8 cellular contexts compared by ENCODE assay signal in the genomic region with DNA sequence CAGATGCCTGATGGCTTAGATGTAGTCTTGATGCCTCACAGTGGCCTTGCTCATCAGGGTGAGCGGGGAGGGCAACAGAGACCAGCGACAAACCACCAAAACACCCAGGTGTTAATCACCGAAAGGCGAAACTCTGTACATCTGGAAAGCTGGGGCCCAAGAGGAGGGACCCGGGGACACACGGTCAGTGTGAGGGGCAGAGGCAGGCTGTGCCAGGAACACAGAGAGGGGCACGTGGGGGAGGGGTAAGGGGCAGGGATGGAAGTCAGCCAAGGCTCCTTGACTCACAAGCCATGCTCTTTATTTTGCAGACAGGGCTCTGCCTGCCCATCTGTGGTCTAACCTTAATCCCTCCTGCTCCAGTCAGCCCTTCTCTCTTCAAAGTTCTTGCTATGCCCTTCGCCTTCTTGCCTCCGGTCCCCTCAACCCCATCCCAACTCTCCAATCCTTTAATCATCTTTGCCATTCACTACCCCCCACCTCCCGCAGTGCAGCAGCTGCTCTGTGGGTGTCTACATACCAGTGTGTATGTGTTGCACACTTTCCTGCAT. TPM values are rescaled to one million over a fixed set of nuclear protein-coding genes. Genes with fewer than 3 reads are reported as not detected.
DNase-seq lines count a peak whose midpoint lies in the region; ATAC-seq, FAIRE-seq and TF ChIP-seq lines count a peak whose summit lies in the region.

No MANE protein-coding gene starts in this region.

- H4K20me1 ChIP-seq in BLaER1 treated with 17β-estradiol and CSF1 and Interleukin-3, amounts not matched to agents 10 nM and 100 nM = peaks cover 62 to 91% (median 79%) of the 10 kb centered on the region in 11 experiments
- H4K20me1 ChIP-seq in GM12878 (ENCODE audit: control insufficient read depth, insufficient read depth) = no peaks in the 10 kb centered on the region

- peak overlapping the region; percentile 89 to 99 (median 98) for H3K4me3 ChIP-seq in BLaER1 treated with 17β-estradiol and CSF1 and Interleukin-3, amounts not matched to agents 10 nM and 100 nM
- H3K4me3 ChIP-seq in GM12878 = peak overlapping the region; percentile 92

- WGBS in GM12878 (ENCODE audit: insufficient coverage, insufficient replicate concordance, low lambda C conversion rate, missing lambda C conversion rate) = 13% methylated on average over 10 of the region's 10 CpGs

- TF ChIP-seq CTCF in HFFc6 (IDR thresholded peaks at IDR 0.05) = no peak
- TF ChIP-seq CTCF in GM12878 (IDR thresholded peaks at IDR 0.05 in 2 of 3, conservative IDR thresholded peaks at IDR 0.05 in 1 of 3; ENCODE audit: control insufficient read depth in 2 of 3, extremely low read depth in 1 of 3, insufficient read depth in 1 of 3, low read depth in 3 of 3, low read length in 3 of 3) = no peak
- no peak for TF ChIP-seq CTCF in natural killer cell (IDR thresholded peaks at IDR 0.05)

- SMC1A ChIA-PET in GM12878 (lab: Charles Lee; ENCODE audit: uncharacterized antibody, unreplicated experiment) = interaction anchor here (0.8 to 21.2 kb wide), 5 partner anchors 6 to 100 kb away, joined by 3 to 460 read pairs (median 5); partner anchors contain the start of gene MEF2D

- peak overlapping the region; percentile 92 to 100 (median 98) for H3K4me2 ChIP-seq in BLaER1 treated with 17β-estradiol and CSF1 and Interleukin-3, amounts not matched to agents 10 nM and 100 nM
- peak overlapping the region; percentile 94 for H3K4me2 ChIP-seq in GM12878 (ENCODE audit: control insufficient read depth, insufficient read depth)

- H3K36me3 ChIP-seq in BLaER1 treated with 17β-estradiol and CSF1 and Interleukin-3, amounts not matched to agents 10 nM and 100 nM = peaks cover 18 to 63% (median 49%) of the 10 kb centered on the region in 11 experiments
- peaks cover 2 to 7% of the 10 kb centered on the region in 2 experiments; a peak in 2 of 4 replicates for H3K36me3 ChIP-seq in GM12878 (ENCODE audit: control insufficient read depth in 2 of 2, insufficient read depth in 2 of 2, low read length in 1 of 2)

- H3K4me1 ChIP-seq in BLaER1 treated with 17β-estradiol and CSF1 and Interleukin-3, amounts not matched to agents 10 nM and 100 nM = peaks cover 66 to 71% (median 70%) of the 10 kb centered on the region in 10 experiments
- H3K4me1 ChIP-seq in GM12878 (ENCODE audit: control insufficient read depth, insufficient read depth, low read length) = peaks cover 59% of the 10 kb centered on the region

- no peak for TF ChIP-seq POLR2A in GM12878 (IDR thresholded peaks at IDR 0.05; ENCODE audit: low read depth, low read length)

- H3K4me3 Mint-ChIP-seq in HFFc6 (peak overlapping the region; percentile 88), natural killer cell (peak overlapping the region; percentile 78)

- TF ChIP-seq RAD21 in GM12878 (IDR thresholded peaks at IDR 0.05; ENCODE audit: insufficient read depth, low read depth, low read length) = peak; percentile 14; the same call in 1 of the 2 replicates

- in situ Hi-C loops in GM12878 (cut with MboI) = no loop called here

- peaks cover 4% of the 10 kb centered on the region for H3K27me3 Mint-ChIP-seq in HFFc6 (ENCODE audit: insufficient read depth)
- H3K27me3 Mint-ChIP-seq in natural killer cell (ENCODE audit: low read depth in 2 of 2) = no peaks in the 10 kb centered on the region

- H3K9me3 Mint-ChIP-seq in HFFc6 (no peaks in the 10 kb centered on the region), natural killer cell (no peaks in the 10 kb centered on the region)

- H3K27ac ChIP-seq in BLaER1 treated with 17β-estradiol and CSF1 and Interleukin-3, amounts not matched to agents 10 nM and 100 nM = peak overlapping the region in 10 of 11 experiments; percentile 48 to 100 (median 98); a peak in 20 of 22 replicates
- H3K27ac ChIP-seq in GM12878 (ENCODE audit: control insufficient read depth, insufficient read depth) = peak overlapping the region; percentile 59

- ATAC-seq in GM12878 (peak; percentile 8), natural killer cell (no peak), GM19328 (IDR thresholded peaks at IDR 0.05; ENCODE audit: unreplicated experiment) (no peak), HG03571 (IDR thresholded peaks at IDR 0.05; ENCODE audit: unreplicated experiment) (no peak)

- H3K4me1 Mint-ChIP-seq in HFFc6 (ENCODE audit: low read depth) (peaks cover 65% of the 10 kb centered on the region), natural killer cell (peaks cover 63 to 80% of the 10 kb centered on the region in 2 donors)

- RAD21 ChIA-PET in GM12878 (lab: Charles Lee; ENCODE audit: unreplicated experiment) = interaction anchor here (1.7 to 4.0 kb wide), 5 partner anchors 7 to 39 kb away, joined by 5 to 41 read pairs (median 14); no protein-coding TSS in a partner anchor

- DNase-seq in HFFc6 (no peak), GM12878 (ENCODE audit: low read depth, low spot score) (no peak), natural killer cell (no peak), NCI-H226 (no peak), cerebellar nuclear complex (lab: John Stamatoyannopoulos, UW) (no peak)

- no peaks in the 10 kb centered on the region for H3K27me3 ChIP-seq in BLaER1 treated with 17β-estradiol and CSF1 and Interleukin-3, amounts not matched to agents 10 nM and 100 nM
- H3K27me3 ChIP-seq in GM12878 (replicated peaks in 1 of 2; ENCODE audit: control insufficient read depth in 2 of 2, insufficient read depth in 2 of 2, low read length in 1 of 2) = no peaks in the 10 kb centered on the region

- H3K79me2 ChIP-seq in GM12878 (ENCODE audit: control insufficient read depth, insufficient read depth, low read length) = peaks cover 94% of the 10 kb centered on the region

- H3K9me3 ChIP-seq in BLaER1 treated with 17β-estradiol and CSF1 and Interleukin-3, amounts not matched to agents 10 nM and 100 nM (replicated peaks in 1 of 11) = no peaks in the 10 kb centered on the region
- no peaks in the 10 kb centered on the region for H3K9me3 ChIP-seq in GM12878 (replicated peaks; ENCODE audit: control insufficient read depth, insufficient read depth, low read length)

- TF ChIP-seq EP300 in GM12878 (IDR thresholded peaks at IDR 0.05; ENCODE audit: borderline replicate concordance in 1 of 2, control insufficient read depth in 1 of 2, low read depth in 2 of 2, low read length in 2 of 2) = no peak

- no peak overlapping the region for H2AFZ ChIP-seq in GM12878 (ENCODE audit: control insufficient read depth, low read depth, low read length)

- H3K9ac ChIP-seq in BLaER1 treated with 17β-estradiol and CSF1 and Interleukin-3, amounts not matched to agents 10 nM and 100 nM = peak overlapping the region; percentile 93 to 100 (median 98)
- peak overlapping the region; percentile 44 for H3K9ac ChIP-seq in GM12878 (ENCODE audit: control insufficient read depth, insufficient read depth, low read length)

- H3K36me3 Mint-ChIP-seq in HFFc6 (ENCODE audit: low read depth) = peaks cover 16% of the 10 kb centered on the region
- no peaks in the 10 kb centered on the region for H3K36me3 Mint-ChIP-seq in natural killer cell

- peak; percentile 18 for FAIRE-seq in GM12878 (lab: Jason Lieb, UNC)

- BruUV-seq in GM12878 (replicated peaks; lab: Mats Ljungman, UMichigan) = no TSS peak

- intact Hi-C loops in GM12878 (cut with micrococcal nuclease; ENCODE audit: unreplicated experiment) = no loop called here
- intact Hi-C loops in natural killer cell (cut with micrococcal nuclease) = no loop called here

- CTCF ChIA-PET in GM12878 (lab: Yijun Ruan, JAX) = interaction anchor here (0.7 to 10.0 kb wide), 10 partner anchors 7 to 105 kb away, joined by 3 to 175 read pairs (median 4); partner anchors contain the start of genes GPATCH4 and NAXE

- POLR2A ChIA-PET in GM12878 (lab: Charles Lee) = interaction anchor here (17.1 to 23.9 kb wide), 2 partner anchors 6 to 7 kb away, joined by 630 read pairs; partner anchors contain the start of gene MEF2D

- H3K27ac Mint-ChIP-seq in HFFc6 (peak overlapping the region; percentile 81), natural killer cell (peak overlapping the region; percentile 96 to 99)

TF ChIP-seq in GM12878, 131 proteins besides CTCF, POLR2A, EP300 and RAD21 (continues in another document):
- no peak for TF ChIP-seq SREBF2 (IDR thresholded peaks at IDR 0.05; ENCODE audit: low read length)

RNA-seq across cellular contexts. Expression of gene MEF2D, which starts 4.3 kb away (rescaled TPM):
- 10 to 100 TPM; 50.0 to 60.1 (median 56.8) TPM for total RNA-seq in HFFc6 (2021; fragmentation: NEBNext Ultra II Directional; extraction: Animal tissue kit (Norgen Biotek cat#: 25700))
- total RNA-seq in GM12878 (2013; cell fraction: nucleolus; rRNA removed) = 44.6 and 59.9 TPM in 2 replicates
- total RNA-seq in GM12878 (2014; rRNA removed) (13.8 and 17.1 TPM in 2 replicates), GM12878 (2014; rRNA removed; fragmentation: Illumina TruSeq; extraction: Trizol) (8.1 and 9.1 TPM in 2 replicates), GM12878 (2021) (47.3 and 53.0 TPM in 2 replicates), natural killer cell (100 to 1,000 TPM; 232 to 298 (median 284) TPM)
- 10.6 TPM for polyA plus RNA-seq in GM12878 (2011; ENCODE audit: low read depth)
- polyA plus RNA-seq in GM12878 (2011; rRNA removed) (4.7 and 12.0 TPM in 2 replicates), GM12878 (2014; fragmentation: Illumina TruSeq; extraction: Trizol) (11.2 and 16.5 TPM in 2 replicates), GM12878 (2014; fragmentation: Nextera tagmentation; extraction: Ambion mirVana) (1 to 10 TPM in 1 of 2 experiments, under 1 TPM in 1; 0.61 to 1.3 TPM), GM12878 (2014; rRNA removed) (23.7 and 26.4 TPM in 2 replicates), GM12878 (2016; fragmentation: Nextera tagmentation; extraction: Ambion mirVana) (10 to 100 TPM; 38.2 to 44.2 TPM)
- 16.5 and 18.1 TPM in 2 replicates for polyA plus RNA-seq in GM12878 (2011; cell fraction: cytosol; rRNA removed)
- 34.0 and 52.7 TPM in 2 replicates for polyA plus RNA-seq in GM12878 (2011; cell fraction: nucleus; rRNA removed)
- 27.0 and 28.1 TPM in 2 replicates for polyA plus RNA-seq in GM12878 (2012)
- polyA minus RNA-seq in GM12878 (2011; rRNA and poly(A)+ RNA removed) = 13.3 and 13.9 TPM in 2 replicates
- polyA minus RNA-seq in GM12878 (2011; cell fraction: cytosol; rRNA and poly(A)+ RNA removed) = 14.3 and 15.9 TPM in 2 replicates
- polyA minus RNA-seq in GM12878 (2011; cell fraction: nucleus; rRNA and poly(A)+ RNA removed) = 11.0 and 24.5 TPM in 2 replicates
